ENCODE assay signal across 27 cellular contexts in the genomic region with DNA sequence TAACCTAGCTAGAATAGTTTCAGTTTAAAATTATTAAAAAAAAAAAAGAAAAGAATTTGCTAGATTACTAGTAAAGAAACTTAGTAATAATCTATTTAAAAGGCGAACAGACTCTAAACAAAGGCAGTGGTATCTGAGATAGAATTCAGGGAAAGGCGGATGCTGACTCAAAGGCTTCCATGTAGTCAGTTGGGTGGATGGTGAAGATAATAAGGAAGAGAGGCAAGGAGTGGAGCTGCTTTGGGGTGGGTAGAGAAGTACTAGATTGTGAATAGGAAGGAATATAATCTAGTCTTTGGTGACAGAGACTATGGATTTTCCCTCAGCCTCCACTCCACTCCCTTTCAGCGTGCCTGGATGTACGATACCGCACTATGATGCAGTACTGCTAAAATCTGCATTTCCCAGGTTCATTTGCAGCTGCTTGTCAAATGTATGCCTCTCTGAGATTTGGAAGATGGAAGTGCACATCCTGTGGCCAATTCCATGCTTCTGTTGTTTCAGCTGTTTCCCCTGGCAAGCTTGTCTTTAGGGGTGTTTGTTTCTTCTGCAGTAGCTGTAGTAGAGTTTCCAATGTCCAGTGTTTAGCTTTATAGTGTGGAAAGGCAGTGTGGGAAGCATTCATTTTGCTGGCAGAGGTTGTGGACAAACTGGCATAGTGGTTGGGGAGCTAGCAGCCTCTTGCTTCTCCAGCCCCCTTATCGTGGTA.
A peak's percentile ranks its signal among the peaks of the same experiment; 100 is the strongest.
DNase-seq lines count a peak whose midpoint lies in the region; ATAC-seq, FAIRE-seq and TF ChIP-seq lines count a peak whose summit lies in the region.
"Had no signal": no experiment of that assay in that cellular context is flagged by ENCODE, and none has a peak within 500 bp of the region (broad histone marks: within the 10 kb centered on the region; RNA-seq: fewer than 3 reads in every experiment).

No MANE protein-coding gene starts in this region.

- no peaks in the 10 kb centered on the region for H3K9me2 ChIP-seq in PC-3 (replicated peaks; ENCODE audit: low read length)

- CTCF ChIA-PET in PC-3 (lab: Charles Lee): no interaction called here

- H3K9ac ChIP-seq in PC-3 (ENCODE audit: low read length): peak overlapping the region; percentile 24; the same call in 1 of the 2 replicates
- H3K9ac ChIP-seq: parathyroid adenoma had no signal

- peaks cover 52% of the 10 kb centered on the region for H3K4me1 ChIP-seq in PC-3 (ENCODE audit: insufficient read depth, low read length)
- H3K4me1 ChIP-seq: parathyroid adenoma, vagina had no signal

- H3K4me3 ChIP-seq in PC-3 (ENCODE audit: low read length): no peak overlapping the region
- H3K4me3 ChIP-seq: vagina had no signal

- H3K36me3 Mint-ChIP-seq in chondrocyte (ENCODE audit: low read depth): no peaks in the 10 kb centered on the region
- H3K36me3 Mint-ChIP-seq: CD14-positive monocyte; naive thymus-derived CD4-positive, alpha-beta T cell; WTC11 had no signal

- intact Hi-C loops in PC-3 (cut with micrococcal nuclease): loop anchor here (10.0 kb wide), 1 partner anchor 345 kb away; no protein-coding TSS in a partner anchor

- no peaks in the 10 kb centered on the region for H3K9me3 Mint-ChIP-seq in chondrocyte (ENCODE audit: low read depth)
- H3K9me3 Mint-ChIP-seq: naive thymus-derived CD4-positive, alpha-beta T cell had no signal

- TF ChIP-seq POLR2A in H54 (IDR thresholded peaks at IDR 0.05; ENCODE audit: low read depth, low read length): no peak

- peak overlapping the region; percentile 47; the same call in 1 of the 2 replicates for H2AFZ ChIP-seq in PC-3 (ENCODE audit: low read length)
- H2AFZ ChIP-seq: parathyroid adenoma had no signal

- peak overlapping the region; percentile 3 for H3K27ac Mint-ChIP-seq in chondrocyte (ENCODE audit: unreplicated experiment)
- H3K27ac Mint-ChIP-seq: CD14-positive monocyte; naive thymus-derived CD4-positive, alpha-beta T cell; WTC11 had no signal

- H3F3A ChIP-seq in PC-3 (ENCODE audit: low read length, unreplicated experiment): peaks cover 7% of the 10 kb centered on the region

- no peaks in the 10 kb centered on the region for H3K27me3 Mint-ChIP-seq in chondrocyte (ENCODE audit: low read depth)

- POLR2A ChIA-PET in PC-3 (lab: Charles Lee; ENCODE audit: unreplicated experiment): no interaction called here

- no peaks in the 10 kb centered on the region for H3K36me3 ChIP-seq in PC-3 (ENCODE audit: low read depth, low read length)
- H3K36me3 ChIP-seq: vagina had no signal

- peak; percentile 72 for FAIRE-seq in H54 (lab: Jason Lieb, UNC)
- FAIRE-seq: bronchial epithelial cell, D721Med, frontal cortex, G401.6, GM18507 had no signal

- H3K9me3 ChIP-seq in PC-3 (ENCODE audit: low read length): no peaks in the 10 kb centered on the region
- H3K9me3 ChIP-seq: vagina had no signal

- peak overlapping the region; percentile 61; the same call in 1 of the 2 replicates for H3K4me2 ChIP-seq in PC-3 (ENCODE audit: low read length)

- H3K27me3 ChIP-seq in PC-3 (ENCODE audit: low read length): no peaks in the 10 kb centered on the region
- H3K27me3 ChIP-seq: vagina had no signal

- peaks cover 40% of the 10 kb centered on the region for H3K4me1 Mint-ChIP-seq in chondrocyte (ENCODE audit: low read depth)
- H3K4me1 Mint-ChIP-seq: WTC11 had no signal

- H3K27ac ChIP-seq in PC-3 (ENCODE audit: low read length): peak overlapping the region; percentile 78
- H3K27ac ChIP-seq: parathyroid adenoma, vagina had no signal

- TF ChIP-seq CTCF in PC-3 (conservative IDR thresholded peaks at IDR 0.05; ENCODE audit: low read depth, low read length) (no peak), chondrocyte (IDR thresholded peaks at IDR 0.05) (no peak)

- H4K20me1 ChIP-seq in PC-3 (ENCODE audit: low read length): no peaks in the 10 kb centered on the region

- BruUV-seq in PC-3 (replicated peaks; lab: Mats Ljungman, UMichigan): no TSS peak

- DNase-seq in H54 (ENCODE audit: insufficient read length, low spot score): no peak
- peak; percentile 11 for DNase-seq in PC-3
- DNase-seq in chondrocyte (ENCODE audit: low spot score): no peak
- DNase-seq in myocyte (ENCODE audit: low read depth): peak; percentile 89
- DNase-seq in COR-L47 (lab: John Stamatoyannopoulos, UW): no peak
- no peak for DNase-seq in GM03348 (ENCODE audit: low spot score)
- no peak for DNase-seq in ecto neural progenitor cell (ENCODE audit: low spot score)
- no peak for DNase-seq in OCI-M2 (lab: John Stamatoyannopoulos, UW; ENCODE audit: unreplicated experiment)
- DNase-seq: activated CD4-positive, alpha-beta T cell treated with anti-CD3 and anti-CD28 coated beads, Interleukin-2, amount 50 U/mL, for 4 hours; activated effector memory CD4-positive, alpha-beta T cell treated with Interleukin-2 at 50 U/mL for 16 hours; Kasumi-1; mesendoderm; naive thymus-derived CD4-positive, alpha-beta T cell; NCI-H1105; NCI-H2029; NCI-H446; RPMI8226 had no signal

- H3K79me2 ChIP-seq in PC-3 (ENCODE audit: low read length): no peaks in the 10 kb centered on the region
- H3K79me2 ChIP-seq: parathyroid adenoma had no signal

- 0 out of 2 replicates have a peak, but pooled peaks have one; percentile 5 for ATAC-seq in PC-3
- ATAC-seq: naive thymus-derived CD4-positive, alpha-beta T cell; sciatic nerve; WTC11 had no signal

- no peak overlapping the region for H3K4me3 Mint-ChIP-seq in chondrocyte (ENCODE audit: unreplicated experiment)
- H3K4me3 Mint-ChIP-seq: CD14-positive monocyte; naive thymus-derived CD4-positive, alpha-beta T cell; WTC11 had no signal

Comparison
In these comparisons a context has a peak if more than half of its experiments do, and no peak if none do; other contexts are left out.
1. DNase-seq: peak in PC-3 (single experiment) and myocyte (single experiment); none in H54 (single experiment), chondrocyte (single experiment), COR-L47 (single experiment), GM03348 (single experiment), ecto neural progenitor cell (single experiment) and OCI-M2 (single experiment).